In genomic region chr5:120093178-120093577, GRCh38 we compare ENCODE assay signal across 21 cellular contexts.
DNase-seq lines count a peak whose midpoint lies in the region; ATAC-seq, FAIRE-seq and TF ChIP-seq lines count a peak whose summit lies in the region.
"Had no signal": no experiment of that assay in that cellular context is flagged by ENCODE, and none has a peak within 500 bp of the region (broad histone marks: within the 10 kb centered on the region; RNA-seq: fewer than 3 reads in every experiment).

No MANE protein-coding gene starts in this region.

- H3F3A ChIP-seq in SK-N-SH (replicated peaks; ENCODE audit: insufficient read depth) = no peaks in the 10 kb centered on the region

- no peak overlapping the region for H2BK20ac ChIP-seq in H1 (ENCODE audit: low read length)

- H3K9ac ChIP-seq in SK-N-SH (no peak overlapping the region), H1 (replicated peaks in 1 of 4; ENCODE audit: extremely low read depth in 1 of 4, low read depth in 3 of 4, low read length in 3 of 4) (no peak overlapping the region)

- H3K4me1 Mint-ChIP-seq in stimulated activated naive B cell treated with anti-CD40 and anti-IgM and Interleukin-4, amounts not matched to agents 10 μg/mL and 1 μg/mL and 100 μg/mL, for 72 hours = peaks cover 4 to 13% of the 10 kb centered on the region in 2 donors
- H3K4me1 Mint-ChIP-seq: activated CD8-positive, alpha-beta memory T cell treated with anti-CD3 and anti-CD28 coated beads, Interleukin-2, amount 10 ng/mL, durations not matched to agents 7 days and 5 days had no signal

- TF ChIP-seq EP300 in SK-N-SH (IDR thresholded peaks at IDR 0.05; ENCODE audit: borderline replicate concordance in 1 of 2, low read depth in 1 of 2, low read length in 1 of 2) (no peak), H1 (IDR thresholded peaks at IDR 0.05; ENCODE audit: borderline replicate concordance in 1 of 2, low read depth in 2 of 2, low read length in 2 of 2) (no peak)

- H3K4ac ChIP-seq in H1 (replicated peaks; ENCODE audit: insufficient read length, low read depth, low read length) = no peak overlapping the region

- POLR2A ChIA-PET in SK-N-SH (lab: Yijun Ruan, JAX) (no interaction called here), H1 (lab: Charles Lee; ENCODE audit: partially characterized antibody) (no interaction called here)

- TF ChIP-seq POLR2A in H1 (IDR thresholded peaks at IDR 0.05; ENCODE audit: control extremely low read depth in 1 of 2, low read depth in 2 of 2, low read length in 2 of 2) = no peak

- H3K79me2 ChIP-seq in SK-N-SH (ENCODE audit: insufficient read depth) (no peaks in the 10 kb centered on the region), H1 (ENCODE audit: control insufficient read depth in 1 of 2, insufficient read depth in 2 of 2, low read length in 2 of 2) (no peaks in the 10 kb centered on the region)

- FAIRE-seq in H1 (lab: Jason Lieb, UNC) = no peak
- FAIRE-seq: A204.1, small intestine had no signal

- no peak overlapping the region for H4K8ac ChIP-seq in H1 (ENCODE audit: extremely low read depth, insufficient read depth, low read length)

- no peak overlapping the region for H4K91ac ChIP-seq in H1 (replicated peaks; ENCODE audit: insufficient read length, low read length)

- H3K36me3 ChIP-seq in SK-N-SH (replicated peaks in 1 of 2; ENCODE audit: control insufficient read depth in 1 of 2, insufficient read depth in 2 of 2, low read length in 1 of 2) (no peaks in the 10 kb centered on the region), H1 (ENCODE audit: control insufficient read depth in 2 of 4, insufficient read depth in 4 of 4, low read length in 3 of 4) (no peaks in the 10 kb centered on the region)

- H3K27ac ChIP-seq in SK-N-SH (ENCODE audit: low read depth in 2 of 2, low read length in 1 of 2) (no peak overlapping the region), H1 (ENCODE audit: low read depth, low read length) (no peak overlapping the region)
- H3K27ac ChIP-seq: body of pancreas, dorsolateral prefrontal cortex had no signal

- TF ChIP-seq CTCF in SK-N-SH (IDR thresholded peaks at IDR 0.05) (peak; percentile 10; the same call in 1 of the 2 replicates), H1 (IDR thresholded peaks at IDR 0.05; ENCODE audit: control extremely low read depth in 1 of 3, insufficient read depth in 1 of 3, low read depth in 1 of 3, low read length in 3 of 3) (peak; percentile 4 to 38 (median 35); a peak in 3 of 4 replicates)

- ATAC-seq in SK-N-SH treated with all-trans-retinoic acid at 6 μM for 48 hours (no peak), HG02623 (IDR thresholded peaks at IDR 0.05; ENCODE audit: unreplicated experiment) (no peak)
- peak; percentile 87 to 89 for ATAC-seq in stimulated activated naive B cell treated with anti-CD40 and anti-IgM and Interleukin-4, amounts not matched to agents 10 μg/mL and 1 μg/mL and 100 μg/mL, for 72 hours (replicated peaks)
- ATAC-seq: activated CD8-positive, alpha-beta memory T cell treated with anti-CD3 and anti-CD28 coated beads, Interleukin-2, amount 10 ng/mL, durations not matched to agents 7 days and 5 days; body of pancreas had no signal

- H3K4me1 ChIP-seq in SK-N-SH (ENCODE audit: control insufficient read depth in 1 of 2, insufficient read depth in 2 of 2, low read depth in 1 of 2, low read length in 1 of 2) = no peaks in the 10 kb centered on the region; a peak in 1 of 4 replicates
- H3K4me1 ChIP-seq in H1 (replicated peaks in 1 of 4; ENCODE audit: control insufficient read depth in 3 of 4, insufficient read depth in 4 of 4, low read length in 3 of 4) = no peaks in the 10 kb centered on the region

- H3K4me3 Mint-ChIP-seq in stimulated activated naive B cell treated with anti-CD40 and anti-IgM and Interleukin-4, amounts not matched to agents 10 μg/mL and 1 μg/mL and 100 μg/mL, for 72 hours = no peak overlapping the region
- H3K4me3 Mint-ChIP-seq: activated CD8-positive, alpha-beta memory T cell treated with anti-CD3 and anti-CD28 coated beads, Interleukin-2, amount 10 ng/mL, durations not matched to agents 7 days and 5 days; IgD-negative memory B cell had no signal

- CTCF ChIA-PET in SK-N-SH (lab: Yijun Ruan, JAX) (no interaction called here), H1 (lab: Charles Lee; ENCODE audit: partially characterized antibody) (interaction anchor here (1.0 kb wide), 1 partner anchor 135 kb away, joined by 3 read pairs; no protein-coding TSS in a partner anchor)

- no peaks in the 10 kb centered on the region for H3K9me3 Mint-ChIP-seq in stimulated activated naive B cell treated with anti-CD40 and anti-IgM and Interleukin-4, amounts not matched to agents 10 μg/mL and 1 μg/mL and 100 μg/mL, for 72 hours

- no peak overlapping the region for H2AK5ac ChIP-seq in H1 (ENCODE audit: low read depth, low read length)

- no peak overlapping the region for H2BK15ac ChIP-seq in H1 (ENCODE audit: low read length)

- H3K27me3 ChIP-seq in SK-N-SH (ENCODE audit: insufficient read depth) = no peaks in the 10 kb centered on the region
- no peaks in the 10 kb centered on the region for H3K27me3 ChIP-seq in H1 (replicated peaks in 1 of 4; ENCODE audit: control insufficient read depth in 3 of 4, extremely low read depth in 1 of 4, insufficient read depth in 3 of 4, low read length in 3 of 4)
- H3K27me3 ChIP-seq: body of pancreas, dorsolateral prefrontal cortex had no signal

- DNase-seq in SK-N-SH (no peak), NOMO-1 (lab: John Stamatoyannopoulos, UW; ENCODE audit: unreplicated experiment in 2 of 2) (peak; percentile 45 to 64), H1 (ENCODE audit: low read depth in 1 of 2, low spot score in 2 of 2) (no peak), NCI-H510A (lab: John Stamatoyannopoulos, UW) (no peak)
- no peak for DNase-seq in stimulated activated naive B cell treated with anti-CD40 and anti-IgM and Interleukin-4, amounts not matched to agents 10 μg/mL and 1 μg/mL and 100 μg/mL, for 72 hours
- DNase-seq in stimulated activated CD4-positive, alpha-beta T cell treated with anti-CD3 and anti-CD28 coated beads, Interleukin-12 subunit alpha, Interleukin-12 subunit beta, amount 100 ng/mL, for 4 hours = no peak
- DNase-seq: activated CD8-positive, alpha-beta memory T cell treated with anti-CD3 and anti-CD28 coated beads, Interleukin-2, amount 10 ng/mL, durations not matched to agents 7 days and 5 days; activated naive CD4-positive, alpha-beta T cell; COR-L47; foreskin fibroblast; NCI-H1694 treated with DMSO at 0.1 percent for 48 hours; NCI-H69; Right ventricle myocardium superior; small intestine had no signal

- TF ChIP-seq RAD21 in SK-N-SH (IDR thresholded peaks at IDR 0.05; ENCODE audit: low read length) (no peak), H1 (IDR thresholded peaks at IDR 0.05 in 1 of 2, conservative IDR thresholded peaks at IDR 0.05 in 1 of 2; ENCODE audit: low read depth in 2 of 2, low read length in 2 of 2) (peak; percentile 58 to 60)

- H3K79me1 ChIP-seq in H1 (ENCODE audit: low read depth, low read length) = no peaks in the 10 kb centered on the region

- no peak overlapping the region for H2BK120ac ChIP-seq in H1 (replicated peaks; ENCODE audit: low read depth, low read length)

- H3K56ac ChIP-seq in H1 (replicated peaks; ENCODE audit: insufficient read length, low read depth, low read length) = no peak overlapping the region

- H3K4me2 ChIP-seq in SK-N-SH = no peak overlapping the region
- no peak overlapping the region for H3K4me2 ChIP-seq in H1 (ENCODE audit: insufficient read depth in 1 of 2, low read depth in 2 of 2, low read length in 2 of 2)

- 92% methylated on average over 7 of the region's 7 CpGs for WGBS in SK-N-SH (ENCODE audit: low lambda C conversion rate)
- 84% methylated on average over 6 of the region's 7 CpGs; no CpG with 5 or more reads in 1 of the 2 experiments for WGBS in H1 (ENCODE audit: extremely low coverage in 1 of 2, insufficient coverage in 1 of 2, insufficient read length in 1 of 2, insufficient replicate concordance in 2 of 2, low coverage in 1 of 2, low lambda C conversion rate in 2 of 2, missing lambda C conversion rate in 1 of 2), 2 experiments

- H3K27ac Mint-ChIP-seq in stimulated activated naive B cell treated with anti-CD40 and anti-IgM and Interleukin-4, amounts not matched to agents 10 μg/mL and 1 μg/mL and 100 μg/mL, for 72 hours = no peak overlapping the region
- H3K27ac Mint-ChIP-seq: activated CD8-positive, alpha-beta memory T cell treated with anti-CD3 and anti-CD28 coated beads, Interleukin-2, amount 10 ng/mL, durations not matched to agents 7 days and 5 days; IgD-negative memory B cell had no signal

- H2AFZ ChIP-seq in SK-N-SH (ENCODE audit: low read depth) (no peak overlapping the region), H1 (ENCODE audit: low read length) (no peak overlapping the region)

- H3K4me3 ChIP-seq in SK-N-SH (ENCODE audit: low read depth in 2 of 2, low read length in 1 of 2) (no peak overlapping the region), H1 (ENCODE audit: extremely low read depth in 1 of 4, insufficient read depth in 2 of 4, low read depth in 3 of 4, low read length in 4 of 4) (no peak overlapping the region)
- H3K4me3 ChIP-seq: body of pancreas, dorsolateral prefrontal cortex had no signal

- no peaks in the 10 kb centered on the region for H3K27me3 Mint-ChIP-seq in stimulated activated naive B cell treated with anti-CD40 and anti-IgM and Interleukin-4, amounts not matched to agents 10 μg/mL and 1 μg/mL and 100 μg/mL, for 72 hours
- H3K27me3 Mint-ChIP-seq: activated CD8-positive, alpha-beta memory T cell treated with anti-CD3 and anti-CD28 coated beads, Interleukin-2, amount 10 ng/mL, durations not matched to agents 7 days and 5 days; IgD-negative memory B cell had no signal

- H2BK12ac ChIP-seq in H1 (ENCODE audit: low read depth, low read length) = no peak overlapping the region

- H4K5ac ChIP-seq in H1 (ENCODE audit: insufficient read length, low read depth, low read length) = no peak overlapping the region

- no peak overlapping the region for H3K14ac ChIP-seq in H1 (ENCODE audit: insufficient read length)

- no peaks in the 10 kb centered on the region for H3K9me2 ChIP-seq in SK-N-SH

- no peaks in the 10 kb centered on the region for H3K23me2 ChIP-seq in H1 (ENCODE audit: low read depth, low read length)

- H3K18ac ChIP-seq in H1 (ENCODE audit: extremely low read depth, low read length) = no peak overlapping the region

- H3K36me3 Mint-ChIP-seq in stimulated activated naive B cell treated with anti-CD40 and anti-IgM and Interleukin-4, amounts not matched to agents 10 μg/mL and 1 μg/mL and 100 μg/mL, for 72 hours = no peaks in the 10 kb centered on the region
- H3K36me3 Mint-ChIP-seq: activated CD8-positive, alpha-beta memory T cell treated with anti-CD3 and anti-CD28 coated beads, Interleukin-2, amount 10 ng/mL, durations not matched to agents 7 days and 5 days; IgD-negative memory B cell; immature natural killer cell had no signal

- H3K9me3 ChIP-seq in SK-N-SH = no peaks in the 10 kb centered on the region
- no peaks in the 10 kb centered on the region for H3K9me3 ChIP-seq in H1 (ENCODE audit: insufficient read depth in 2 of 2, low read depth in 1 of 2, low read length in 1 of 2)
- H3K9me3 ChIP-seq: body of pancreas had no signal

- H3K23ac ChIP-seq in H1 (ENCODE audit: insufficient read length) = no peak overlapping the region

- no peak overlapping the region for H2BK5ac ChIP-seq in H1 (ENCODE audit: low read depth, low read length)

- no peaks in the 10 kb centered on the region for H4K20me1 ChIP-seq in SK-N-SH (ENCODE audit: insufficient read depth)
- no peaks in the 10 kb centered on the region for H4K20me1 ChIP-seq in H1 (replicated peaks in 1 of 2; ENCODE audit: control insufficient read depth in 1 of 2, insufficient read depth in 2 of 2, low read length in 2 of 2)

TF ChIP-seq in H1, 55 proteins besides CTCF, POLR2A, EP300 and RAD21 (continues in another document):
- TF ChIP-seq TAF1 (IDR thresholded peaks at IDR 0.05; ENCODE audit: low read depth, low read length) = no peak

Comparison
In these comparisons a context has a peak if more than half of its experiments do, and no peak if none do; other contexts are left out.
1. DNase-seq: peak in NOMO-1 (2 of 2); none in SK-N-SH (single experiment), H1 (0 of 2), stimulated activated naive B cell treated with anti-CD40 and anti-IgM and Interleukin-4, amounts not matched to agents 10 μg/mL and 1 μg/mL and 100 μg/mL, for 72 hours (single experiment), NCI-H510A (single experiment) and stimulated activated CD4-positive, alpha-beta T cell treated with anti-CD3 and anti-CD28 coated beads, Interleukin-12 subunit alpha, Interleukin-12 subunit beta, amount 100 ng/mL, for 4 hours (single experiment).
2. ATAC-seq: peak in stimulated activated naive B cell treated with anti-CD40 and anti-IgM and Interleukin-4, amounts not matched to agents 10 μg/mL and 1 μg/mL and 100 μg/mL, for 72 hours (2 of 2); none in SK-N-SH treated with all-trans-retinoic acid at 6 μM for 48 hours (single experiment) and HG02623 (single experiment).
3. Of the 17 proteins assayed by ChIP-seq in both H1 and SK-N-SH: peak only in H1: RAD21; only in SK-N-SH: none; in both: CTCF; in neither: 15.